12 cellular contexts compared by ENCODE assay signal in genomic region chr1:43143441-43143888, GRCh38. TPM values are rescaled to one million over a fixed set of nuclear protein-coding genes. Genes with fewer than 3 reads are reported as not detected.
DNase-seq lines count a peak whose midpoint lies in the region; FAIRE-seq and TF ChIP-seq lines count a peak whose summit lies in the region.
"Had no signal": no experiment of that assay in that cellular context is flagged by ENCODE, and none has a peak within 500 bp of the region (broad histone marks: within the 10 kb centered on the region; RNA-seq: fewer than 3 reads in every experiment).

No MANE protein-coding gene starts in this region.

- BruUV-seq in A673 (replicated peaks; lab: Mats Ljungman, UMichigan) = no TSS peak

- intact Hi-C loops in A673 (cut with micrococcal nuclease; ENCODE audit: unreplicated experiment) = no loop called here

- CTCF ChIA-PET in A673 (lab: Charles Lee) = no interaction called here

- no peak overlapping the region for H2AFZ ChIP-seq in fibroblast of lung (ENCODE audit: low read length)

- H3K4me1 ChIP-seq in A673 (ENCODE audit: insufficient read depth, low read length, poor library complexity, severe bottlenecking) (peaks cover 9% of the 10 kb centered on the region), fibroblast of lung (ENCODE audit: control insufficient read depth, extremely low read depth, insufficient read depth, low read length) (no peaks in the 10 kb centered on the region)

- H3K9me3 ChIP-seq in A673 (ENCODE audit: low read depth, low read length, poor library complexity, severe bottlenecking) (peaks cover 8% of the 10 kb centered on the region), fibroblast of lung (ENCODE audit: control insufficient read depth, insufficient read depth, low read depth, low read length) (no peaks in the 10 kb centered on the region)
- H3K9me3 ChIP-seq: ovary had no signal

- no peak overlapping the region for H3K9ac ChIP-seq in fibroblast of lung (ENCODE audit: insufficient read depth, low read length)

- no peaks in the 10 kb centered on the region for H3K36me3 ChIP-seq in A673 (ENCODE audit: insufficient read depth, low read length, poor library complexity, severe bottlenecking)
- H3K36me3 ChIP-seq in fibroblast of lung (ENCODE audit: control insufficient read depth, insufficient read depth, low read length) = no peaks in the 10 kb centered on the region
- H3K36me3 ChIP-seq: ovary had no signal

- TF ChIP-seq CTCF in A673 (conservative IDR thresholded peaks at IDR 0.05; ENCODE audit: low read depth, low read length) (peak; percentile 61), fibroblast of lung (conservative IDR thresholded peaks at IDR 0.05 in 1 of 2, IDR thresholded peaks at IDR 0.05 in 1 of 2; ENCODE audit: low read depth in 1 of 2, low read length in 2 of 2) (peak; percentile 22 to 25)

- H3K27me3 ChIP-seq in A673 (replicated peaks; ENCODE audit: insufficient read depth, low read depth, low read length, poor library complexity) (no peaks in the 10 kb centered on the region), fibroblast of lung (ENCODE audit: control insufficient read depth, insufficient read depth, low read length) (peaks cover 5% of the 10 kb centered on the region)
- H3K27me3 ChIP-seq: ovary had no signal

- H3K4me3 ChIP-seq in A673 (ENCODE audit: low read depth, low read length, poor library complexity, severe bottlenecking) (no peak overlapping the region), fibroblast of lung (replicated peaks in 1 of 4; ENCODE audit: control extremely low read depth in 1 of 4, insufficient read depth in 1 of 4, low read depth in 3 of 4, low read length in 4 of 4) (no peak overlapping the region)
- H3K4me3 ChIP-seq: ovary had no signal

- no peak for FAIRE-seq in urothelium cell line (lab: Jason Lieb, UNC)
- FAIRE-seq: GM12891, H54 had no signal

- no peaks in the 10 kb centered on the region for H3K79me2 ChIP-seq in fibroblast of lung (ENCODE audit: control insufficient read depth, insufficient read depth, low read length)

- H4K20me1 ChIP-seq in fibroblast of lung (ENCODE audit: control insufficient read depth, extremely low read depth, insufficient read depth, low read length) = no peaks in the 10 kb centered on the region

- no peak overlapping the region for H3K27ac ChIP-seq in A673 (ENCODE audit: low read depth, low read length, poor library complexity, severe bottlenecking)
- H3K27ac ChIP-seq in fibroblast of lung (ENCODE audit: insufficient read depth, low read length) = no peak overlapping the region
- H3K27ac ChIP-seq: ovary had no signal

- DNase-seq in A673 (ENCODE audit: low spot score) (peak; percentile 43), ELR (ENCODE audit: low read depth) (peak; percentile 53), NCI-H1930 (lab: John Stamatoyannopoulos, UW) (peak; percentile 38 to 70), fibroblast of lung (ENCODE audit: low read depth in 2 of 2) (no peak), AG08396 (ENCODE audit: low spot score) (no peak), cortex of kidney (lab: John Stamatoyannopoulos, UW) (no peak), urothelium cell line (ENCODE audit: low spot score) (no peak), NCI-H1048 (lab: John Stamatoyannopoulos, UW) (no peak)
- DNase-seq: ovary, T-helper 17 cell had no signal

- H3K4me2 ChIP-seq in fibroblast of lung (ENCODE audit: extremely low read depth, insufficient read depth, low read length) = no peak overlapping the region

- POLR2A ChIA-PET in A673 (lab: Charles Lee; ENCODE audit: low non-redundant PET) = no interaction called here

RNA-seq across cellular contexts. Expression of gene EBNA1BP2, which starts 28.6 kb away (rescaled TPM):
- total RNA-seq in A673 (2021) (145 and 169 TPM in 2 replicates), fibroblast of lung (39.1 and 44.4 TPM in 2 replicates)
- 52.4 and 81.5 TPM in 2 replicates for polyA plus RNA-seq in fibroblast of lung
- polyA plus RNA-seq in fibroblast of lung (2012) = 69.1 and 104 TPM in 2 replicates
- 22.7 and 35.2 TPM in 2 replicates for polyA minus RNA-seq in fibroblast of lung (ENCODE audit: low replicate concordance)

RNA-seq across cellular contexts. Expression of gene CFAP57, which starts 28.7 kb away (rescaled TPM):
- total RNA-seq in A673 (2021) (0.20 and 0.73 TPM in 2 replicates), fibroblast of lung (under 0.01 and 0.17 TPM in 2 replicates)
- 0.09 and 0.22 TPM in 2 replicates for polyA plus RNA-seq in fibroblast of lung
- 0.09 and 0.15 TPM in 2 replicates for polyA plus RNA-seq in fibroblast of lung (2012)
- not detected in 2 replicates for polyA minus RNA-seq in fibroblast of lung (ENCODE audit: low replicate concordance)
- total RNA-seq: T-helper 17 cell had no signal

Comparison
In these comparisons a context has a peak if more than half of its experiments do, and no peak if none do; other contexts are left out.
1. DNase-seq: peak in A673 (single experiment), ELR (single experiment) and NCI-H1930 (2 of 2); none in fibroblast of lung (0 of 2), AG08396 (single experiment), cortex of kidney (single experiment), urothelium cell line (single experiment) and NCI-H1048 (single experiment).